22 cellular contexts compared by ENCODE assay signal in genomic region chr22:36819112-36819511, GRCh38. TPM values are rescaled to one million over a fixed set of nuclear protein-coding genes. Genes with fewer than 3 reads are reported as not detected.
"Had no signal": no experiment of that assay in that cellular context is flagged by ENCODE, and none has a peak within 500 bp of the region (broad histone marks: within the 10 kb centered on the region; RNA-seq: fewer than 3 reads in every experiment).

No MANE protein-coding gene starts in this region.

- H3K9me3 Mint-ChIP-seq: central memory CD8-positive, alpha-beta T cell; effector memory CD8-positive, alpha-beta T cell; natural killer cell; stimulated activated naive B cell treated with anti-CD40 and anti-IgM and Interleukin-4, amounts not matched to agents 10 μg/mL and 1 μg/mL and 100 μg/mL, for 72 hours; stimulated activated naive CD8-positive, alpha-beta T cell treated with anti-CD3 and anti-CD28 coated beads, Interleukin-15, amount 100 ng/mL, for 72 hours had no signal

- H3K36me3 Mint-ChIP-seq: natural killer cell; stimulated activated naive B cell treated with anti-CD40 and anti-IgM and Interleukin-4, amounts not matched to agents 10 μg/mL and 1 μg/mL and 100 μg/mL, for 72 hours had no signal

- H3K36me3 ChIP-seq: esophagus squamous epithelium, gastroesophageal sphincter, tibial nerve had no signal

- H3K9me3 ChIP-seq: esophagus squamous epithelium, gastroesophageal sphincter, mucosa of descending colon, testis, tibial nerve had no signal

- H3K4me3 ChIP-seq: esophagus squamous epithelium, gastroesophageal sphincter, mucosa of descending colon, skin epidermis, testis, tibial nerve had no signal

- ATAC-seq: effector memory CD8-positive, alpha-beta T cell; gastroesophageal sphincter; left colon; mucosa of descending colon; natural killer cell; sciatic nerve; stimulated activated naive B cell treated with anti-CD40 and anti-IgM and Interleukin-4, amounts not matched to agents 10 μg/mL and 1 μg/mL and 100 μg/mL, for 72 hours; stimulated activated naive CD8-positive, alpha-beta T cell treated with anti-CD3 and anti-CD28 coated beads, Interleukin-15, amount 100 ng/mL, for 72 hours had no signal

- DNase-seq: effector memory CD8-positive, alpha-beta T cell; esophagus squamous epithelium; foreskin fibroblast; left colon; mucosa of descending colon; natural killer cell; stimulated activated CD4-positive, alpha-beta T cell treated with anti-CD3 and anti-CD28 coated beads, Interleukin-2, amount 100 ng/mL, for 24 hours; stimulated activated CD4-positive, alpha-beta T cell treated with anti-CD3 and anti-CD28 coated beads, Interleukin-4, amount 100 ng/mL, for 4 hours; stimulated activated naive B cell treated with anti-CD40 and anti-IgM and Interleukin-4, amounts not matched to agents 10 μg/mL and 1 μg/mL and 100 μg/mL, for 72 hours; stimulated activated naive CD8-positive, alpha-beta T cell treated with anti-CD3 and anti-CD28 coated beads, Interleukin-15, amount 100 ng/mL, for 72 hours; testis had no signal

- H3K27ac ChIP-seq: esophagus squamous epithelium, gastroesophageal sphincter, skin epidermis, testis, tibial nerve had no signal

- H3K27ac Mint-ChIP-seq: effector memory CD8-positive, alpha-beta T cell; natural killer cell; stimulated activated naive CD8-positive, alpha-beta T cell treated with anti-CD3 and anti-CD28 coated beads, Interleukin-15, amount 100 ng/mL, for 72 hours had no signal

- H3K4me3 Mint-ChIP-seq: central memory CD8-positive, alpha-beta T cell; effector memory CD8-positive, alpha-beta T cell; natural killer cell; stimulated activated naive B cell treated with anti-CD40 and anti-IgM and Interleukin-4, amounts not matched to agents 10 μg/mL and 1 μg/mL and 100 μg/mL, for 72 hours; stimulated activated naive CD8-positive, alpha-beta T cell treated with anti-CD3 and anti-CD28 coated beads, Interleukin-15, amount 100 ng/mL, for 72 hours had no signal

- H3K4me1 Mint-ChIP-seq: central memory CD8-positive, alpha-beta T cell; natural killer cell had no signal

- H3K27me3 ChIP-seq: testis had no signal

RNA-seq across cellular contexts. Expression of gene PVALB, which starts 2.3 kb away (rescaled TPM):
- total RNA-seq: epithelial cell of proximal tubule, esophagus squamous epithelium, gastroesophageal sphincter, kidney epithelial cell, left colon, lung microvascular endothelial cell, mucosa of descending colon, omental fat pad, pulmonary artery endothelial cell, sciatic nerve, subcutaneous adipose tissue, tibial nerve had no signal

RNA-seq across cellular contexts. Expression of gene NCF4, which starts 41.7 kb away (rescaled TPM):
- total RNA-seq: epithelial cell of proximal tubule, kidney epithelial cell, lung microvascular endothelial cell, pulmonary artery endothelial cell had no signal
